ENCODE assay signal across 16 cellular contexts in the genomic region with DNA sequence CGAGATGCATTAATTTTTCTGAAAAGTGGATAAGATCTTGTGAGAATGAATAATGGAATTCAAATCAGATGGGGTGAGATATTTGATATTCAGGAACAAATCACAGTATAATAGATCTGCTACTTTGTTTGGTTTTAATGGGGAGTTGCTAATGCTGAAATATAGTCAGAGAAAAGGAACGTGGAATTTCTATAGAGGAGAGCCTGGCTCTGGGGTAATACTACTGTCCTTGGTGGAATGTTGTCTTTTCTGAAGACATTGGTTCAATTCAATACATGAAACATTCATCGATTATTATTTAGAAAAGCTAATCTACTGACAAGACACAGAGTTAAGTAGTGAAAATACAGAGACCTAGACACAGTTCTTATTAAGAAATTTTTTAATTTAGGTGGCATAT.
A peak's percentile ranks its signal among the peaks of the same experiment; 100 is the strongest.
DNase-seq lines count a peak whose midpoint lies in the region; TF ChIP-seq lines count a peak whose summit lies in the region.
"Had no signal": no experiment of that assay in that cellular context is flagged by ENCODE, and none has a peak within 500 bp of the region (broad histone marks: within the 10 kb centered on the region; RNA-seq: fewer than 3 reads in every experiment).

No MANE protein-coding gene starts in this region.

- peak overlapping the region; percentile 14; the same call in 1 of the 2 replicates for H3K4me3 ChIP-seq in GM23248
- no peak overlapping the region for H3K4me3 ChIP-seq in SJSA1
- no peak overlapping the region for H3K4me3 ChIP-seq in mesenchymal stem cell (ENCODE audit: insufficient read depth in 1 of 2, low read depth in 1 of 2, low read length in 2 of 2)
- no peak overlapping the region for H3K4me3 ChIP-seq in suprapubic skin
- H3K4me3 ChIP-seq in tibial artery: no peak overlapping the region
- H3K4me3 ChIP-seq: BLaER1 treated with 17β-estradiol and CSF1 and Interleukin-3, amounts not matched to agents 10 nM and 100 nM; Peyer's patch had no signal

- H3K9me3 ChIP-seq in GM23248 (ENCODE audit: low read depth) (no peaks in the 10 kb centered on the region), SJSA1 (replicated peaks) (no peaks in the 10 kb centered on the region), mesenchymal stem cell (ENCODE audit: control insufficient read depth, low read length) (no peaks in the 10 kb centered on the region), suprapubic skin (no peaks in the 10 kb centered on the region), tibial artery (peaks cover 0 to 3% (median 0%) of the 10 kb centered on the region in 3 donors)
- H3K9me3 ChIP-seq: Peyer's patch had no signal

- no peaks in the 10 kb centered on the region for H3K36me3 ChIP-seq in GM23248 (ENCODE audit: low read depth)
- no peaks in the 10 kb centered on the region for H3K36me3 ChIP-seq in SJSA1
- no peaks in the 10 kb centered on the region for H3K36me3 ChIP-seq in mesenchymal stem cell (ENCODE audit: control insufficient read depth in 1 of 2, insufficient read depth in 2 of 2, low read depth in 1 of 2, low read length in 2 of 2)
- no peaks in the 10 kb centered on the region for H3K36me3 ChIP-seq in suprapubic skin
- no peaks in the 10 kb centered on the region for H3K36me3 ChIP-seq in tibial artery
- H3K36me3 ChIP-seq: BLaER1 treated with 17β-estradiol and CSF1 and Interleukin-3, amounts not matched to agents 10 nM and 100 nM; Peyer's patch had no signal

- in situ Hi-C loops in GM23248 (cut with MboI): no loop called here

- H3K27ac ChIP-seq in GM23248 (peak overlapping the region; percentile 74), SJSA1 (peak overlapping the region; percentile 74), mesenchymal stem cell (ENCODE audit: low read length, poor library complexity, severe bottlenecking) (no peak overlapping the region), suprapubic skin (peak overlapping the region; percentile 50), tibial artery (peak overlapping the region in 1 of 2 donors; percentile 34)
- H3K27ac ChIP-seq: BLaER1 treated with 17β-estradiol and CSF1 and Interleukin-3, amounts not matched to agents 10 nM and 100 nM; KMS-11; Peyer's patch had no signal

- H3K18ac ChIP-seq in mesenchymal stem cell (ENCODE audit: low read depth in 1 of 2, low read length in 2 of 2): no peak overlapping the region

- no peak overlapping the region for H2AK5ac ChIP-seq in mesenchymal stem cell (ENCODE audit: low read length, severe bottlenecking)

- H4K20me1 ChIP-seq in GM23248 (ENCODE audit: insufficient read depth): no peaks in the 10 kb centered on the region
- H4K20me1 ChIP-seq: BLaER1 treated with 17β-estradiol and CSF1 and Interleukin-3, amounts not matched to agents 10 nM and 100 nM had no signal

- H4K8ac ChIP-seq in mesenchymal stem cell (ENCODE audit: low read length): no peak overlapping the region

- no peak overlapping the region for H2BK15ac ChIP-seq in mesenchymal stem cell (ENCODE audit: low read depth, poor library complexity, severe bottlenecking)

- H3K4me1 ChIP-seq in GM23248 (ENCODE audit: insufficient read depth) (peaks cover 38% of the 10 kb centered on the region), SJSA1 (replicated peaks) (peaks cover 39% of the 10 kb centered on the region), mesenchymal stem cell (ENCODE audit: control insufficient read depth, insufficient read depth, low read depth, low read length) (no peaks in the 10 kb centered on the region), suprapubic skin (peaks cover 30% of the 10 kb centered on the region), tibial artery (peaks cover 0 to 23% (median 3%) of the 10 kb centered on the region in 4 donors)
- H3K4me1 ChIP-seq: BLaER1 treated with 17β-estradiol and CSF1 and Interleukin-3, amounts not matched to agents 10 nM and 100 nM; Peyer's patch had no signal

- H3K79me2 ChIP-seq in GM23248 (ENCODE audit: insufficient read depth): no peaks in the 10 kb centered on the region

- no peak overlapping the region for H4K91ac ChIP-seq in mesenchymal stem cell (ENCODE audit: low read length)

- no peaks in the 10 kb centered on the region for H3K9me2 ChIP-seq in GM23248 (ENCODE audit: insufficient read depth)

- intact Hi-C loops in tibial artery (cut with DNase I; ENCODE audit: low total_unique reads): no loop called here

- H3K79me1 ChIP-seq in mesenchymal stem cell (replicated peaks; ENCODE audit: low read length, poor library complexity, severe bottlenecking): no peaks in the 10 kb centered on the region

- H2AFZ ChIP-seq in GM23248 (no peak overlapping the region), mesenchymal stem cell (ENCODE audit: low read depth, low read length) (no peak overlapping the region)

- no peak for TF ChIP-seq POLR2A in suprapubic skin (IDR thresholded peaks at IDR 0.05)

- 96 to 98% methylated on average over 3 of the region's 3 CpGs for WGBS in GM23248 (ENCODE audit: low coverage in 1 of 2, low lambda C conversion rate in 2 of 2, missing lambda C conversion rate in 2 of 2), 2 experiments
- 98% methylated on average over 2 of the region's 3 CpGs for WGBS in mesenchymal stem cell
- 67% methylated on average over 3 of the region's 3 CpGs for WGBS in suprapubic skin

- no peak overlapping the region for H2BK120ac ChIP-seq in mesenchymal stem cell (ENCODE audit: low read depth, low read length)

- H2BK12ac ChIP-seq in mesenchymal stem cell (ENCODE audit: low read length in 2 of 2): no peak overlapping the region

- H3K4ac ChIP-seq in mesenchymal stem cell (ENCODE audit: low read depth in 1 of 2, low read length in 2 of 2): no peak overlapping the region

- H3K27me3 ChIP-seq in GM23248 (replicated peaks; ENCODE audit: insufficient read depth) (no peaks in the 10 kb centered on the region), SJSA1 (replicated peaks) (no peaks in the 10 kb centered on the region), mesenchymal stem cell (ENCODE audit: control insufficient read depth in 1 of 2, insufficient read depth in 1 of 2, low read length in 2 of 2) (no peaks in the 10 kb centered on the region), suprapubic skin (no peaks in the 10 kb centered on the region), tibial artery (no peaks in the 10 kb centered on the region)
- H3K27me3 ChIP-seq: BLaER1 treated with 17β-estradiol and CSF1 and Interleukin-3, amounts not matched to agents 10 nM and 100 nM; Peyer's patch had no signal

- no peak overlapping the region for H3K9ac ChIP-seq in GM23248
- peak overlapping the region; percentile 26 for H3K9ac ChIP-seq in mesenchymal stem cell (ENCODE audit: low read length)
- H3K9ac ChIP-seq: BLaER1 treated with 17β-estradiol and CSF1 and Interleukin-3, amounts not matched to agents 10 nM and 100 nM; KMS-11 had no signal

- H3K14ac ChIP-seq in mesenchymal stem cell (ENCODE audit: low read length in 2 of 2): no peak overlapping the region

- no peak overlapping the region for H3K23ac ChIP-seq in mesenchymal stem cell (ENCODE audit: low read length in 2 of 2)

- no peak overlapping the region for H2BK5ac ChIP-seq in mesenchymal stem cell (ENCODE audit: low read depth, low read length, poor library complexity, severe bottlenecking)

- TF ChIP-seq CTCF in suprapubic skin (IDR thresholded peaks at IDR 0.05) (no peak), tibial artery (IDR thresholded peaks at IDR 0.05) (no peak)

- H3F3A ChIP-seq in GM23248 (ENCODE audit: insufficient read depth): peaks cover 34% of the 10 kb centered on the region

- no peak for TF ChIP-seq EP300 in suprapubic skin (IDR thresholded peaks at IDR 0.05)

- DNase-seq in GM23248 (peak; percentile 6), SJSA1 (ENCODE audit: low read depth in 1 of 2, low spot score in 2 of 2) (no peak), mesenchymal stem cell (no peak), suprapubic skin (ENCODE audit: low spot score in 2 of 2) (no peak), tibial artery (no peak)
- no peak for DNase-seq in activated T-cell treated with anti-CD3 and anti-CD28 coated beads, Interleukin-2, amount 50 U/mL, for 1 hour
- DNase-seq in effector CD4-positive, alpha-beta T cell: no peak
- DNase-seq: Calu3; CD8-positive, alpha-beta T cell; NCI-H1436; NCI-H1930; NCI-H345; NCI-H524 treated with DMSO at 0.1 percent for 48 hours; Peyer's patch had no signal

- H3K4me2 ChIP-seq in GM23248 (ENCODE audit: unreplicated experiment) (peak overlapping the region; percentile 44), mesenchymal stem cell (ENCODE audit: low read length, poor library complexity, severe bottlenecking) (no peak overlapping the region)
- H3K4me2 ChIP-seq: BLaER1 treated with 17β-estradiol and CSF1 and Interleukin-3, amounts not matched to agents 10 nM and 100 nM; KMS-11 had no signal
